28 cellular contexts compared by ENCODE assay signal in genomic region chr16:9152649-9153501, GRCh38.
"Had no signal": no experiment of that assay in that cellular context is flagged by ENCODE, and none has a peak within 500 bp of the region (broad histone marks: within the 10 kb centered on the region; RNA-seq: fewer than 3 reads in every experiment).

No MANE protein-coding gene starts in this region.

- H3K9ac ChIP-seq: parathyroid adenoma had no signal

- H3K4me3 ChIP-seq: gastrocnemius medialis, heart left ventricle, hepatocyte, lung, mucosa of descending colon, right lobe of liver, stomach, thyroid gland had no signal

- H2AFZ ChIP-seq: hepatocyte, parathyroid adenoma had no signal

- H3K36me3 Mint-ChIP-seq: mesothelial cell of epicardium; naive B cell; natural killer cell treated with Interleukin-12 subunit alpha and Interleukin-12 subunit beta and Interleukin-15 and Interleukin-18, amount 100 ng/mL, for 72 hours had no signal

- H3K4me3 Mint-ChIP-seq: mesothelial cell of epicardium; naive B cell; natural killer cell treated with Interleukin-12 subunit alpha and Interleukin-12 subunit beta and Interleukin-15 and Interleukin-18, amount 100 ng/mL, for 72 hours; neural crest cell had no signal

- H3K79me2 ChIP-seq: hepatocyte, parathyroid adenoma had no signal

- H3K4me2 ChIP-seq: hepatocyte had no signal

- H3K27me3 ChIP-seq: right lobe of liver, thyroid gland had no signal

- H3K4me1 Mint-ChIP-seq: mesothelial cell of epicardium had no signal

- H3K9me3 ChIP-seq: gastrocnemius medialis, heart left ventricle, mucosa of descending colon, neutrophil, right lobe of liver, stomach, thyroid gland had no signal

- H3K9me3 Mint-ChIP-seq: natural killer cell treated with Interleukin-12 subunit alpha and Interleukin-12 subunit beta and Interleukin-15 and Interleukin-18, amount 100 ng/mL, for 72 hours had no signal

- H3K36me3 ChIP-seq: gastrocnemius medialis, heart left ventricle, neutrophil, right lobe of liver, stomach, thyroid gland had no signal

- FAIRE-seq: kidney, small intestine had no signal

- H3K27ac ChIP-seq: epithelial cell of prostate, gastrocnemius medialis, heart left ventricle, hepatocyte, neutrophil, parathyroid adenoma, right lobe of liver, stomach, thyroid gland had no signal

- ATAC-seq: esophagus mucosa; gastrocnemius medialis; heart left ventricle; left lobe of liver; mucosa of descending colon; natural killer cell treated with Interleukin-12 subunit alpha and Interleukin-12 subunit beta and Interleukin-15 and Interleukin-18, amount 100 ng/mL, for 72 hours had no signal

- DNase-seq: cortex of kidney; foreskin fibroblast; gastrocnemius medialis; kidney; mesenchymal stem cell; mucosa of descending colon; naive B cell; right lobe of liver; small intestine; stimulated activated CD4-positive, alpha-beta T cell treated with anti-CD3 and anti-CD28 coated beads, Interleukin-15, amount 100 ng/mL, for 24 hours; stimulated activated CD4-positive, alpha-beta T cell treated with anti-CD3 and anti-CD28 coated beads, Interleukin-2, amount 100 ng/mL, for 48 hours; stimulated activated CD8-positive, alpha-beta memory T cell treated with anti-CD3 and anti-CD28 coated beads, Interleukin-4, amount 100 ng/mL, for 48 hours; stimulated activated naive CD4-positive, alpha-beta T cell; stomach; thyroid gland; trophoblast cell had no signal

- H3K4me1 ChIP-seq: gastrocnemius medialis, heart left ventricle, parathyroid adenoma, right lobe of liver, stomach had no signal

- H3K27ac Mint-ChIP-seq: mesothelial cell of epicardium; naive B cell; natural killer cell treated with Interleukin-12 subunit alpha and Interleukin-12 subunit beta and Interleukin-15 and Interleukin-18, amount 100 ng/mL, for 72 hours; progenitor cell of endocrine pancreas had no signal
